11 cellular contexts compared by ENCODE assay signal in genomic region chr19:46162731-46163130, GRCh38. TPM values are rescaled to one million over a fixed set of nuclear protein-coding genes. Genes with fewer than 3 reads are reported as not detected.
"Had no signal": no experiment of that assay in that cellular context is flagged by ENCODE, and none has a peak within 500 bp of the region (broad histone marks: within the 10 kb centered on the region; RNA-seq: fewer than 3 reads in every experiment).

No MANE protein-coding gene starts in this region.

- H3K4me3 Mint-ChIP-seq: HFFc6 had no signal

- H3K9me3 ChIP-seq: HAP-1 had no signal

- H3K27ac Mint-ChIP-seq: HFFc6 had no signal

- H3K36me3 ChIP-seq: HAP-1 had no signal

- H3K27ac ChIP-seq: GM23248 had no signal

- H3K4me3 ChIP-seq: GM23248, HAP-1, K562 had no signal

- ATAC-seq: HCT116, K562 had no signal

- H3K4me1 ChIP-seq: HAP-1 had no signal

- DNase-seq: GM23248, GOT3, H7, HFFc6, IMR-90, KG1 had no signal

RNA-seq across cellular contexts. Expression of gene IGFL2, which starts 14.7 kb away (rescaled TPM):
- total RNA-seq: GM23248, H4, HFFc6, IMR-90 had no signal

RNA-seq across cellular contexts. Expression of gene IGFL3, which starts 38.2 kb away (rescaled TPM):
- total RNA-seq: GM23248, H7, HFFc6, HT-29, IMR-90, K562 had no signal
